ENCODE assay signal across 1 cellular context in the genomic region with DNA sequence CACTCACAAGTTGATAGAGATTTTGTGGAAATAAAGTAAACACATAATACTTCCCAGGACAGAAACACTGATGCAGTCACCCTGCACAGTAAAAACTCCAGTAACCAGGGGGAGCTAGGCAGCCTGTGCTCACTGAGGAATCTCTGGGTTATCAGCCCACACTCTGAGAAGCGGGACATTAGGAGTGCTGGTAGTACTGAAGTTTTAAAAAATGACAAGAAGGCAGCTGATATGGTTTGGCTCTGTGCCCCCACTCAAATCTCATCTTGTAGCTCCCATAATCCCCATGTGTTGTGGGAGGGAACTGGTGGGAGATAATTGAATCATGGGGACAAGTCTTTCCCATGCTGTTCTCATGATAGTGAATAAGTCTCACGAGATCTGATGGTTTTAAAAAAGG.
TF ChIP-seq lines count a peak whose summit lies in the region.

No MANE protein-coding gene starts in this region.

TF ChIP-seq in SK-N-SH treated with all-trans-retinoic acid at 6 μM for 48 hours, 23 proteins besides CTCF, POLR2A, EP300 and RAD21 (continued from another document):
- TF ChIP-seq, protein P1, sequence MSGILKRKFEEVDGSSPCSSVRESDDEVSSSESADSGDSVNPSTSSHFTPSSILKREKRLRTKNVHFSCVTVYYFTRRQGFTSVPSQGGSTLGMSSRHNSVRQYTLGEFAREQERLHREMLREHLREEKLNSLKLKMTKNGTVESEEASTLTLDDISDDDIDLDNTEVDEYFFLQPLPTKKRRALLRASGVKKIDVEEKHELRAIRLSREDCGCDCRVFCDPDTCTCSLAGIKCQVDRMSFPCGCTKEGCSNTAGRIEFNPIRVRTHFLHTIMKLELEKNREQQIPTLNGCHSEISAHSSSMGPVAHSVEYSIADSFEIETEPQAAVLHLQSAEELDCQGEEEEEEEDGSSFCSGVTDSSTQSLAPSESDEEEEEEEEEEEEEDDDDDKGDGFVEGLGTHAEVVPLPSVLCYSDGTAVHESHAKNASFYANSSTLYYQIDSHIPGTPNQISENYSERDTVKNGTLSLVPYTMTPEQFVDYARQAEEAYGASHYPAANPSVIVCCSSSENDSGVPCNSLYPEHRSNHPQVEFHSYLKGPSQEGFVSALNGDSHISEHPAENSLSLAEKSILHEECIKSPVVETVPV (CRISPR knock-in tag; IDR thresholded peaks at IDR 0.05): no peak
